Comparison of ENCODE assay signal across 28 cellular contexts in genomic region chr18:23879966-23880565, GRCh38.
DNase-seq lines count a peak whose midpoint lies in the region; ATAC-seq, FAIRE-seq and TF ChIP-seq lines count a peak whose summit lies in the region.
"Had no signal": no experiment of that assay in that cellular context is flagged by ENCODE, and none has a peak within 500 bp of the region (broad histone marks: within the 10 kb centered on the region; RNA-seq: fewer than 3 reads in every experiment).

No MANE protein-coding gene starts in this region.

- H3K79me2 ChIP-seq in keratinocyte (ENCODE audit: control insufficient read depth, insufficient read depth, low read length), result peaks cover 63% of the 10 kb centered on the region

- no peak overlapping the region for H3K9ac ChIP-seq in keratinocyte (ENCODE audit: control insufficient read depth, extremely low read depth, insufficient read depth, low read length)
- H3K9ac ChIP-seq: BLaER1 had no signal

- peaks cover 98% of the 10 kb centered on the region for H3K36me3 ChIP-seq in RWPE2 (ENCODE audit: low read depth)
- peaks cover 21 to 76% of the 10 kb centered on the region in 2 experiments for H3K36me3 ChIP-seq in keratinocyte (ENCODE audit: control insufficient read depth in 2 of 2, extremely low read depth in 1 of 2, insufficient read depth in 2 of 2, low read length in 2 of 2)
- H3K36me3 ChIP-seq: BE2C, BLaER1 had no signal

- POLR2A ChIA-PET in RWPE1 (lab: Yijun Ruan, JAX; ENCODE audit: low non-redundant PET), result no interaction called here

- peaks cover 7% of the 10 kb centered on the region for H3K9me1 ChIP-seq in keratinocyte (ENCODE audit: control insufficient read depth, extremely low read depth, insufficient read depth, low read length)

- no peak for TF ChIP-seq CTCF in RWPE1 (conservative IDR thresholded peaks at IDR 0.05; ENCODE audit: low read depth)
- no peak for TF ChIP-seq CTCF in RWPE2 (IDR thresholded peaks at IDR 0.05; ENCODE audit: poor library complexity, severe bottlenecking)
- TF ChIP-seq CTCF in keratinocyte (optimal IDR thresholded peaks at IDR 0.05 in 1 of 3, IDR thresholded peaks at IDR 0.05 in 1 of 3, conservative IDR thresholded peaks at IDR 0.05 in 1 of 3; ENCODE audit: extremely low read depth in 1 of 3, insufficient read depth in 2 of 3, low read length in 3 of 3), result no peak

- ATAC-seq in RWPE2 (ENCODE audit: low read depth) (no peak), HG02798 (IDR thresholded peaks at IDR 0.05; ENCODE audit: poor library complexity, unreplicated experiment) (no peak)
- ATAC-seq: GM12878 had no signal

- dilution Hi-C loops in keratinocyte (cut with MboI; ENCODE audit: extremely low pct_ligation_motif_present, low sequenced_read_pairs), result no loop called here

- no peaks in the 10 kb centered on the region for H3K27me3 ChIP-seq in RWPE2 (ENCODE audit: insufficient read depth, poor library complexity, severe bottlenecking)
- no peaks in the 10 kb centered on the region for H3K27me3 ChIP-seq in keratinocyte (ENCODE audit: control insufficient read depth, extremely low read depth, insufficient read depth, low read length)
- H3K27me3 ChIP-seq: BE2C, BLaER1 had no signal

- H4K20me1 ChIP-seq in keratinocyte (ENCODE audit: control insufficient read depth, extremely low read depth, insufficient read depth, low read length), result peaks cover 32% of the 10 kb centered on the region
- H4K20me1 ChIP-seq: BLaER1 had no signal

- H3K4me3 ChIP-seq in RWPE2 (ENCODE audit: severe bottlenecking), result no peak overlapping the region
- no peak overlapping the region for H3K4me3 ChIP-seq in keratinocyte (ENCODE audit: control insufficient read depth in 2 of 3, extremely low read depth in 1 of 3, insufficient read depth in 2 of 3, low read depth in 1 of 3, low read length in 3 of 3)
- H3K4me3 ChIP-seq: BLaER1, GM12878 had no signal

- peak overlapping the region; percentile 52 for H3K27ac ChIP-seq in RWPE1
- H3K27ac ChIP-seq in RWPE2 (ENCODE audit: poor library complexity, severe bottlenecking), result peak overlapping the region; percentile 96
- peak overlapping the region; percentile 89 for H3K27ac ChIP-seq in epithelial cell of prostate
- no peak overlapping the region for H3K27ac ChIP-seq in keratinocyte (ENCODE audit: control insufficient read depth, insufficient read depth, low read length)
- H3K27ac ChIP-seq: BLaER1 had no signal

- H3K4me1 ChIP-seq in RWPE2 (ENCODE audit: insufficient read depth, poor library complexity, severe bottlenecking) (peaks cover 63% of the 10 kb centered on the region), keratinocyte (ENCODE audit: control insufficient read depth, extremely low read depth, insufficient read depth, low read length) (peaks cover 89% of the 10 kb centered on the region)
- H3K4me1 ChIP-seq: BE2C had no signal

- DNase-seq in RWPE1 (ENCODE audit: low spot score), result no peak
- DNase-seq in RWPE2 (ENCODE audit: low spot score), result no peak
- DNase-seq in epithelial cell of prostate (ENCODE audit: low read depth, low spot score), result no peak
- no peak for DNase-seq in keratinocyte (ENCODE audit: low read depth, low spot score)
- DNase-seq in NCI-H1417 (lab: John Stamatoyannopoulos, UW), result no peak
- no peak for DNase-seq in NCI-H1105 treated with DMSO at 0.1 percent for 48 hours (lab: John Stamatoyannopoulos, UW)
- DNase-seq in NCI-H1436 treated with DMSO at 0.1 percent for 48 hours (lab: John Stamatoyannopoulos, UW), result no peak
- DNase-seq: 8988T; ACHN; BE2C; C1 segment of cervical spinal cord; CD4-positive, alpha-beta memory T cell; CD4-positive, CD25-positive, alpha-beta regulatory T cell; CD8-positive, alpha-beta memory T cell; COR-L47; DMS 273 treated with DMSO at 0.1 percent for 48 hours; DMS153; DMS53; DMS79; DND-41; EL; GDM1 had no signal

- H2AFZ ChIP-seq in keratinocyte (ENCODE audit: control insufficient read depth, low read length), result no peak overlapping the region

- CTCF ChIA-PET in RWPE1 (lab: Yijun Ruan, JAX), result no interaction called here

- peak overlapping the region; percentile 33 for H3K4me2 ChIP-seq in keratinocyte (ENCODE audit: control insufficient read depth, extremely low read depth, insufficient read depth, low read depth, low read length)
- H3K4me2 ChIP-seq: BLaER1 had no signal

- FAIRE-seq in keratinocyte (lab: Jason Lieb, UNC), result no peak
- FAIRE-seq: A204.1, GM12878, GM12892, GM18507 had no signal

- no peaks in the 10 kb centered on the region for H3K9me3 ChIP-seq in RWPE2 (ENCODE audit: severe bottlenecking)
- no peaks in the 10 kb centered on the region for H3K9me3 ChIP-seq in keratinocyte (ENCODE audit: control insufficient read depth, low read depth, low read length)
- H3K9me3 ChIP-seq: BE2C, BLaER1 had no signal
